Comparison of ENCODE assay signal across 9 cellular contexts in the genomic region with DNA sequence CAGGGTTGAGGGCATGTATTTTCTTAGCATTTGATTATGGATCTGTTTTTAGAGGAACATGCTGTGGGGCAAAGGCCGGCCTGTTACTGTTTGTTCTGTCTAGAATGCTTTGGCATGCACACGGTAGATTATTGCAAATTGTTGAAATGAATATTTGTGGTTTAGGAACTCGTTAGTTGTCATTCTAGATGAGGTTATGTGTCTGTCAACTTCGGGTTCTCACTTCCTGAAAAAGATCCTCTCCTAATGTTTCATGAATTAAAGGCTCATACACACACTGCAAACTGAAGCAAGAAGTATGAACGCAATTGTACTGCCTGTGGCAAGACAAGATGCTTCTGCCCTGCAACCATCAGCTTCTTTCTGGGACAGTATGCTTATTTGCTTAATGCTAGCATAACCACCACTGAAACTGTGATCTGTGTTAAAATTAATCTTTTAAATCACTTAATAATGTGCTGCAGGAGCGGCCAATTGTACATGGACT.
A peak's percentile ranks its signal among the peaks of the same experiment; 100 is the strongest.
DNase-seq lines count a peak whose midpoint lies in the region; ATAC-seq lines count a peak whose summit lies in the region.
"Had no signal": no experiment of that assay in that cellular context is flagged by ENCODE, and none has a peak within 500 bp of the region (broad histone marks: within the 10 kb centered on the region; RNA-seq: fewer than 3 reads in every experiment).

No MANE protein-coding gene starts in this region.

- DNase-seq in NCI-H1048 (lab: John Stamatoyannopoulos, UW): peak; percentile 13
- peak; percentile 81 for DNase-seq in iris pigment epithelial cell (ENCODE audit: low read depth)
- DNase-seq in NCI-H446 treated with DMSO at 0.1 percent for 48 hours (lab: John Stamatoyannopoulos, UW): no peak
- no peak for DNase-seq in NCI-H82 treated with DMSO at 0.1 percent for 48 hours (lab: John Stamatoyannopoulos, UW; ENCODE audit: unreplicated experiment)
- no peak for DNase-seq in activated T-cell treated with anti-CD3 and anti-CD28 coated beads for 4 hours
- DNase-seq in stimulated activated naive CD8-positive, alpha-beta T cell treated with anti-CD3 and anti-CD28 coated beads, Interleukin-15, Interleukin-2, amounts not matched to agents 100 U/mL and 50 U/mL, for 24 hours: no peak
- DNase-seq: heart left ventricle had no signal

- ATAC-seq in GM18502 (IDR thresholded peaks at IDR 0.05; ENCODE audit: poor library complexity, unreplicated experiment) (peak; percentile 77), HG02623 (IDR thresholded peaks at IDR 0.05; ENCODE audit: unreplicated experiment) (peak; percentile 73)
- no peak for ATAC-seq in stimulated activated naive CD8-positive, alpha-beta T cell treated with anti-CD3 and anti-CD28 coated beads, Interleukin-15, Interleukin-2, amounts not matched to agents 100 U/mL and 50 U/mL, for 24 hours

Comparison
In these comparisons a context has a peak if more than half of its experiments do, and no peak if none do; other contexts are left out.
1. DNase-seq: peak in NCI-H1048 (single experiment) and iris pigment epithelial cell (single experiment); none in NCI-H446 treated with DMSO at 0.1 percent for 48 hours (single experiment), NCI-H82 treated with DMSO at 0.1 percent for 48 hours (single experiment), activated T-cell treated with anti-CD3 and anti-CD28 coated beads for 4 hours (single experiment) and stimulated activated naive CD8-positive, alpha-beta T cell treated with anti-CD3 and anti-CD28 coated beads, Interleukin-15, Interleukin-2, amounts not matched to agents 100 U/mL and 50 U/mL, for 24 hours (single experiment).